ENCODE assay signal across 38 cellular contexts in the genomic region with DNA sequence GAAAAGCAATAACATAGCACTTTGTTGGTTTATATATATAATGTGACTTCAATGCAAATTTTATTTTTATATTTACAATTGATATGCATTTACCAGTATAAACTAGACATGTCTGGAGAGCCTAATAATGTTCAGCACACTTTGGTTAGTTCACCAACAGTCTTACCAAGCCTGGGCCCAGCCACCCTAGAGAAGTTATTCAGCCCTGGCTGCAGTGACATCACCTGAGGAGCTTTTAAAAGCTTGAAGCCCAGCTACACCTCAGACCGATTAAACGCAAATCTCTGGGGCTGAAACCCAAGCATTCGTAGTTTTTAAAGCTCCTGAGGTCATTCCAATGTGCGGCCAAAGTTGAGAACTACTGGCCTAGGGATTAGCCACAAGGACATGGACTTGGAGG.
"Had no signal": no experiment of that assay in that cellular context is flagged by ENCODE, and none has a peak within 500 bp of the region (broad histone marks: within the 10 kb centered on the region; RNA-seq: fewer than 3 reads in every experiment).

No MANE protein-coding gene starts in this region.

- H3K9me3 Mint-ChIP-seq: activated naive CD4-positive, alpha-beta T cell treated with anti-CD3 and anti-CD28 coated beads for 36 hours; activated naive CD4-positive, alpha-beta T cell treated with anti-CD3 and anti-CD28 coated beads, Interleukin-2, amount 10 ng/mL, durations not matched to agents 7 days and 5 days; activated naive CD4-positive, alpha-beta T cell treated with anti-CD3 and anti-CD28 coated beads, Interleukin-2, amount 50 U/mL, for 24 hours; activated naive CD4-positive, alpha-beta T cell treated with anti-CD3 and anti-CD28 coated beads, Interleukin-2, amount 50 U/mL, for 72 hours; activated naive CD8-positive, alpha-beta T cell treated with anti-CD3 and anti-CD28 coated beads for 36 hours; activated naive CD8-positive, alpha-beta T cell treated with anti-CD3 and anti-CD28 coated beads, Interleukin-2, amount 10 ng/mL, durations not matched to agents 7 days and 5 days; activated naive CD8-positive, alpha-beta T cell treated with anti-CD3 and anti-CD28 coated beads, Interleukin-2, amount 50 U/mL, for 24 hours; activated T-cell treated with anti-CD3 and anti-CD28 coated beads, Interleukin-2, amount 50 U/mL, for 24 hours; activated T-cell treated with anti-CD3 and anti-CD28 coated beads, Interleukin-2, amount 50 U/mL, for 4 hours; activated T-cell treated with anti-CD3 and anti-CD28 coated beads, Interleukin-2, amount 50 U/mL, for 72 hours; activated T-helper 1 cell treated with anti-CD3 and anti-CD28 coated beads, Interleukin-12 subunit alpha, Interleukin-12 subunit beta, Interleukin-2, Interleukin-4 antibody, amounts not matched to agents 30 ng/mL and 10 ng/mL and 1 ng/mL, durations not matched to agents 14 hours and 24 hours and 36 hours; activated T-helper 17 cell treated with anti-CD3 and anti-CD28 coated beads, Interleukin-2, amount 50 U/mL, for 72 hours; activated T-helper 2 cell treated with anti-CD3 and anti-CD28 coated beads, Interferon-gamma antibody, Interleukin-2, Interleukin-4, amounts not matched to agents 10 μg/mL and 5 μg/mL and 100 μg/mL, durations not matched to agents 14 hours and 24 hours and 36 hours; brain; central memory CD8-positive, alpha-beta T cell had no signal

- H3K4me1 ChIP-seq: adrenal gland, ascending aorta, body of pancreas, breast epithelium had no signal

- H3K27ac ChIP-seq: adrenal gland, ascending aorta, body of pancreas, brain microvascular endothelial cell, breast epithelium, cardiac muscle cell had no signal

- H3K27ac Mint-ChIP-seq: activated naive CD4-positive, alpha-beta T cell treated with anti-CD3 and anti-CD28 coated beads for 36 hours; activated naive CD4-positive, alpha-beta T cell treated with anti-CD3 and anti-CD28 coated beads, Interleukin-2, amount 10 ng/mL, durations not matched to agents 7 days and 5 days; activated naive CD4-positive, alpha-beta T cell treated with anti-CD3 and anti-CD28 coated beads, Interleukin-2, amount 50 U/mL, for 24 hours; activated naive CD4-positive, alpha-beta T cell treated with anti-CD3 and anti-CD28 coated beads, Interleukin-2, amount 50 U/mL, for 72 hours; activated naive CD8-positive, alpha-beta T cell; activated naive CD8-positive, alpha-beta T cell treated with anti-CD3 and anti-CD28 coated beads for 36 hours; activated naive CD8-positive, alpha-beta T cell treated with anti-CD3 and anti-CD28 coated beads, Interleukin-2, amount 10 ng/mL, durations not matched to agents 7 days and 5 days; activated naive CD8-positive, alpha-beta T cell treated with anti-CD3 and anti-CD28 coated beads, Interleukin-2, amount 50 U/mL, for 24 hours; activated T-cell treated with anti-CD3 and anti-CD28 coated beads, Interleukin-2, amount 50 U/mL, for 24 hours; activated T-cell treated with anti-CD3 and anti-CD28 coated beads, Interleukin-2, amount 50 U/mL, for 72 hours; activated T-helper 1 cell treated with anti-CD3 and anti-CD28 coated beads, Interleukin-12 subunit alpha, Interleukin-12 subunit beta, Interleukin-2, Interleukin-4 antibody, amounts not matched to agents 30 ng/mL and 10 ng/mL and 1 ng/mL, durations not matched to agents 14 hours and 24 hours and 36 hours; activated T-helper 17 cell treated with anti-CD3 and anti-CD28 coated beads, Interleukin-2, amount 50 U/mL, for 72 hours; activated T-helper 2 cell treated with anti-CD3 and anti-CD28 coated beads, Interferon-gamma antibody, Interleukin-2, Interleukin-4, amounts not matched to agents 10 μg/mL and 5 μg/mL and 100 μg/mL, durations not matched to agents 14 hours and 24 hours and 36 hours had no signal

- H3K4me3 ChIP-seq: adrenal gland, ascending aorta, body of pancreas, breast epithelium, cardiac muscle cell had no signal

- H3K36me3 ChIP-seq: cardiac muscle cell had no signal

- H3K27me3 Mint-ChIP-seq: activated naive CD4-positive, alpha-beta T cell treated with anti-CD3 and anti-CD28 coated beads, Interleukin-2, amount 50 U/mL, for 24 hours; activated naive CD8-positive, alpha-beta T cell treated with anti-CD3 and anti-CD28 coated beads for 36 hours; activated naive CD8-positive, alpha-beta T cell treated with anti-CD3 and anti-CD28 coated beads, Interleukin-2, amount 50 U/mL, for 24 hours; brain had no signal

- H3K36me3 Mint-ChIP-seq: activated naive CD4-positive, alpha-beta T cell treated with anti-CD3 and anti-CD28 coated beads, Interleukin-2, amount 10 ng/mL, durations not matched to agents 7 days and 5 days; activated naive CD4-positive, alpha-beta T cell treated with anti-CD3 and anti-CD28 coated beads, Interleukin-2, amount 50 U/mL, for 24 hours; activated naive CD4-positive, alpha-beta T cell treated with anti-CD3 and anti-CD28 coated beads, Interleukin-2, amount 50 U/mL, for 72 hours; activated naive CD8-positive, alpha-beta T cell; activated naive CD8-positive, alpha-beta T cell treated with anti-CD3 and anti-CD28 coated beads for 36 hours; activated naive CD8-positive, alpha-beta T cell treated with anti-CD3 and anti-CD28 coated beads, Interleukin-2, amount 10 ng/mL, durations not matched to agents 7 days and 5 days; brain had no signal

- H3K9me3 ChIP-seq: adrenal gland, ascending aorta, body of pancreas, breast epithelium had no signal

- H3K4me3 Mint-ChIP-seq: activated naive CD4-positive, alpha-beta T cell treated with anti-CD3 and anti-CD28 coated beads for 36 hours; activated naive CD4-positive, alpha-beta T cell treated with anti-CD3 and anti-CD28 coated beads, Interleukin-2, amount 10 ng/mL, durations not matched to agents 7 days and 5 days; activated naive CD4-positive, alpha-beta T cell treated with anti-CD3 and anti-CD28 coated beads, Interleukin-2, amount 50 U/mL, for 24 hours; activated naive CD8-positive, alpha-beta T cell; activated naive CD8-positive, alpha-beta T cell treated with anti-CD3 and anti-CD28 coated beads for 36 hours; activated naive CD8-positive, alpha-beta T cell treated with anti-CD3 and anti-CD28 coated beads, Interleukin-2, amount 10 ng/mL, durations not matched to agents 7 days and 5 days; activated naive CD8-positive, alpha-beta T cell treated with anti-CD3 and anti-CD28 coated beads, Interleukin-2, amount 50 U/mL, for 24 hours; activated T-cell treated with anti-CD3 and anti-CD28 coated beads, Interleukin-2, amount 50 U/mL, for 24 hours; activated T-cell treated with anti-CD3 and anti-CD28 coated beads, Interleukin-2, amount 50 U/mL, for 4 hours; activated T-cell treated with anti-CD3 and anti-CD28 coated beads, Interleukin-2, amount 50 U/mL, for 72 hours; activated T-helper 1 cell treated with anti-CD3 and anti-CD28 coated beads, Interleukin-12 subunit alpha, Interleukin-12 subunit beta, Interleukin-2, Interleukin-4 antibody, amounts not matched to agents 30 ng/mL and 10 ng/mL and 1 ng/mL, durations not matched to agents 14 hours and 24 hours and 36 hours; activated T-helper 17 cell treated with anti-CD3 and anti-CD28 coated beads, Interleukin-2, amount 50 U/mL, for 72 hours; brain; central memory CD8-positive, alpha-beta T cell had no signal

- ATAC-seq: activated naive CD4-positive, alpha-beta T cell treated with anti-CD3 and anti-CD28 coated beads, Interleukin-2, amount 50 U/mL, for 72 hours; activated naive CD8-positive, alpha-beta T cell treated with anti-CD3 and anti-CD28 coated beads, Interleukin-2, amount 50 U/mL, for 24 hours; activated T-cell treated with anti-CD3 and anti-CD28 coated beads, Interleukin-2, amount 50 U/mL, for 4 hours; activated T-cell treated with anti-CD3 and anti-CD28 coated beads, Interleukin-2, amount 50 U/mL, for 72 hours; activated T-helper 17 cell treated with anti-CD3 and anti-CD28 coated beads, Interleukin-2, amount 50 U/mL, for 72 hours; body of pancreas had no signal

- H3K4me1 Mint-ChIP-seq: activated naive CD4-positive, alpha-beta T cell treated with anti-CD3 and anti-CD28 coated beads, Interleukin-2, amount 10 ng/mL, durations not matched to agents 7 days and 5 days; activated naive CD4-positive, alpha-beta T cell treated with anti-CD3 and anti-CD28 coated beads, Interleukin-2, amount 50 U/mL, for 24 hours; activated naive CD8-positive, alpha-beta T cell treated with anti-CD3 and anti-CD28 coated beads for 36 hours; activated naive CD8-positive, alpha-beta T cell treated with anti-CD3 and anti-CD28 coated beads, Interleukin-2, amount 10 ng/mL, durations not matched to agents 7 days and 5 days; activated naive CD8-positive, alpha-beta T cell treated with anti-CD3 and anti-CD28 coated beads, Interleukin-2, amount 50 U/mL, for 24 hours; activated T-helper 17 cell treated with anti-CD3 and anti-CD28 coated beads, Interleukin-2, amount 50 U/mL, for 72 hours; central memory CD8-positive, alpha-beta T cell had no signal

- H3K27me3 ChIP-seq: adrenal gland, ascending aorta, body of pancreas, brain microvascular endothelial cell, breast epithelium, cardiac muscle cell had no signal

- DNase-seq: activated effector memory CD4-positive, alpha-beta T cell treated with anti-CD3 and anti-CD28 coated beads, Interleukin-2, amount 50 U/mL, for 16 hours; activated effector memory CD4-positive, alpha-beta T cell treated with Interleukin-2 at 50 U/mL for 16 hours; activated gamma-delta T cell; activated gamma-delta T cell treated with Interleukin-2 at 50 U/mL for 16 hours; activated naive CD4-positive, alpha-beta T cell; activated naive CD4-positive, alpha-beta T cell treated with anti-CD3 and anti-CD28 coated beads for 36 hours; activated naive CD4-positive, alpha-beta T cell treated with anti-CD3 and anti-CD28 coated beads, Interleukin-2, amount 10 ng/mL, durations not matched to agents 7 days and 5 days; activated naive CD4-positive, alpha-beta T cell treated with anti-CD3 and anti-CD28 coated beads, Interleukin-2, amount 50 U/mL, for 16 hours; activated naive CD4-positive, alpha-beta T cell treated with Interleukin-2 at 50 U/mL for 16 hours; activated naive CD8-positive, alpha-beta T cell treated with anti-CD3 and anti-CD28 coated beads for 36 hours; activated naive CD8-positive, alpha-beta T cell treated with anti-CD3 and anti-CD28 coated beads, Interleukin-2, amount 10 ng/mL, durations not matched to agents 7 days and 5 days; activated naive CD8-positive, alpha-beta T cell treated with anti-CD3 and anti-CD28 coated beads, Interleukin-2, amount 50 U/mL, for 24 hours; activated T-cell treated with anti-CD3 and anti-CD28 coated beads, Interleukin-2, amount 50 U/mL, for 1 hour; activated T-cell treated with anti-CD3 and anti-CD28 coated beads, Interleukin-2, amount 50 U/mL, for 24 hours; activated T-cell treated with anti-CD3 and anti-CD28 coated beads, Interleukin-2, amount 50 U/mL, for 4 hours; activated T-cell treated with anti-CD3 and anti-CD28 coated beads, Interleukin-2, amount 50 U/mL, for 48 hours; activated T-cell treated with anti-CD3 and anti-CD28 coated beads, Interleukin-2, amount 50 U/mL, for 72 hours; adrenal gland; amniotic stem cell; amygdala; anterior cingulate cortex; aorta; body of pancreas; brain microvascular endothelial cell; caudate nucleus; central memory CD4-positive, alpha-beta T cell; cerebellar nuclear complex had no signal
